In the genomic region with DNA sequence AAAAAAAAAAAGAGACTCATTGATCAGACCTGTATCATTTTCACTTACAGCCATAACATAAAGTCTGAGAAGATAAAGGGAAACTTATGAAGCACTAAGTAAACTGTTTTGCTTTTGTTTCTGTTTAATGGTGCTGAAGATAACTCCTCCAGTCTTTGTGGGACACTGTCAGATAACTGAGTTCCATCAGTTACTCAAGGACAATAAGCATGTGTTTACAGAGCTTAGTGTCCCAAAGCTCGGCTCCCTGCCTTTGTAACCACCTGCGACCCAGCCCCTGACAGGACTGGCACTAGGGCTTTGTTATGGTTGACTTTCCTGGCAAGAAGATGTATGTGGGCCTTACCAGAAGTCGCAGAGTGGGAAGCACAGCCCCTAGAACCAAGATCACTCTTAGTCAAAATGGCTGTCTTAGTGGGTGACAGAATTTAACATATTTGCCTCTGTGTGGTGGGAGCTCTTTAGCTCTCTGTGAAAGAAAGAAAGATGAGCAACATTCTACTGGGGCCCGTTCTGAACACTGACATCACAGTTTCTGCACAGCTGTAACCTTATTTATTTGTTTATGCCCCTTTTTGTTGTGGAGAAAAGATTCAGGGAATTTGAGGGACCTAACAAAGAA, we compare ENCODE assay signal across 16 cellular contexts.
A peak's percentile ranks its signal among the peaks of the same experiment; 100 is the strongest.
DNase-seq lines count a peak whose midpoint lies in the region; ATAC-seq and TF ChIP-seq lines count a peak whose summit lies in the region.
"Had no signal": no experiment of that assay in that cellular context is flagged by ENCODE, and none has a peak within 500 bp of the region (broad histone marks: within the 10 kb centered on the region; RNA-seq: fewer than 3 reads in every experiment).

No MANE protein-coding gene starts in this region.

- H4K91ac ChIP-seq in trophoblast cell (ENCODE audit: low read depth, low read length): no peak overlapping the region

- no peaks in the 10 kb centered on the region for H3K79me1 ChIP-seq in trophoblast cell (ENCODE audit: low read length)

- H3K79me2 ChIP-seq in trophoblast cell (ENCODE audit: control insufficient read depth, insufficient read depth, low read length, poor library complexity): no peaks in the 10 kb centered on the region

- no peak for TF ChIP-seq CTCF in endodermal cell (conservative IDR thresholded peaks at IDR 0.05)
- TF ChIP-seq CTCF in CD14-positive monocyte (IDR thresholded peaks at IDR 0.05): no peak

- H3K36me3 ChIP-seq in endodermal cell (ENCODE audit: control insufficient read depth, insufficient read depth, low read length) (no peaks in the 10 kb centered on the region), trophoblast cell (ENCODE audit: control insufficient read depth in 1 of 2, insufficient read depth in 2 of 2, low read length in 2 of 2) (no peaks in the 10 kb centered on the region)

- H3K18ac ChIP-seq in trophoblast cell (ENCODE audit: low read length): peak overlapping the region; percentile 61

- no peak overlapping the region for H2BK12ac ChIP-seq in trophoblast cell (ENCODE audit: low read length)

- H4K12ac ChIP-seq in trophoblast cell (ENCODE audit: low read depth, low read length): no peak overlapping the region

- H2AK5ac ChIP-seq in trophoblast cell (ENCODE audit: low read length): no peak overlapping the region

- H2BK5ac ChIP-seq in trophoblast cell (ENCODE audit: low read depth, low read length, poor library complexity): no peak overlapping the region

- H3K4me1 ChIP-seq in right cardiac atrium (ENCODE audit: control insufficient read depth, insufficient read depth, low read length) (peaks cover 6% of the 10 kb centered on the region), endodermal cell (ENCODE audit: control insufficient read depth, insufficient read depth, low read length) (peaks cover 14% of the 10 kb centered on the region), trophoblast cell (ENCODE audit: control insufficient read depth in 1 of 2, insufficient read depth in 2 of 2, low read length in 2 of 2) (peaks cover 3 to 4% of the 10 kb centered on the region in 2 experiments)
- H3K4me1 ChIP-seq: BLaER1 had no signal

- H3K4ac ChIP-seq in trophoblast cell (ENCODE audit: low read depth, low read length): no peak overlapping the region

- H3K9me3 Mint-ChIP-seq in endodermal cell: no peaks in the 10 kb centered on the region
- no peaks in the 10 kb centered on the region for H3K9me3 Mint-ChIP-seq in CD14-positive monocyte
- H3K9me3 Mint-ChIP-seq: CD8-positive, alpha-beta memory T cell had no signal

- no peaks in the 10 kb centered on the region for H3K27me3 ChIP-seq in right cardiac atrium (ENCODE audit: control insufficient read depth, insufficient read depth)
- H3K27me3 ChIP-seq in endodermal cell (ENCODE audit: control insufficient read depth, insufficient read depth, low read length, poor library complexity, severe bottlenecking): no peaks in the 10 kb centered on the region
- H3K27me3 ChIP-seq in trophoblast cell (ENCODE audit: insufficient read depth, low read length): no peaks in the 10 kb centered on the region
- H3K27me3 ChIP-seq: BLaER1 had no signal

- 85% methylated on average over 4 of the region's 4 CpGs for WGBS in right cardiac atrium
- WGBS in endodermal cell (ENCODE audit: insufficient coverage in 1 of 2, insufficient read length in 1 of 2), 2 experiments: 64 to 100% methylated on average over 1 to 4 of the region's 4 CpGs
- WGBS in trophoblast cell (ENCODE audit: extremely low coverage, insufficient coverage, insufficient read length): no CpG with 5 or more reads among the region's 4 CpGs

- no peak overlapping the region for H3K14ac ChIP-seq in trophoblast cell (ENCODE audit: low read length)

- intact Hi-C loops in right cardiac atrium (cut with DNase I) (no loop called here), cardiac septum (cut with DNase I) (no loop called here), CD14-positive monocyte (cut with micrococcal nuclease) (loop anchor here in 1 of 2 donors (10.0 kb wide), 1 partner anchor 62 kb away; no protein-coding TSS in a partner anchor)

- H3K4me3 ChIP-seq in right cardiac atrium (ENCODE audit: low read length): no peak overlapping the region
- peak overlapping the region; percentile 21 for H3K4me3 ChIP-seq in endodermal cell (ENCODE audit: low read length)
- H3K4me3 ChIP-seq in trophoblast cell (ENCODE audit: low read depth, low read length): no peak overlapping the region
- H3K4me3 ChIP-seq: BLaER1 had no signal

- H2BK120ac ChIP-seq in trophoblast cell (ENCODE audit: insufficient read depth, low read length, poor library complexity): no peak overlapping the region

- H3K27ac Mint-ChIP-seq in endodermal cell: no peak overlapping the region
- peak overlapping the region in 2 of 7 donors; percentile 30 to 57 for H3K27ac Mint-ChIP-seq in CD14-positive monocyte

- no peak overlapping the region for H3K4me2 ChIP-seq in trophoblast cell (ENCODE audit: low read length)
- H3K4me2 ChIP-seq: BLaER1 had no signal

- H3K4me1 Mint-ChIP-seq in endodermal cell: peaks cover 37% of the 10 kb centered on the region
- no peaks in the 10 kb centered on the region for H3K4me1 Mint-ChIP-seq in CD14-positive monocyte
- H3K4me1 Mint-ChIP-seq: CD8-positive, alpha-beta memory T cell had no signal

- H3K4me3 Mint-ChIP-seq in endodermal cell (no peak overlapping the region), CD14-positive monocyte (no peak overlapping the region)
- H3K4me3 Mint-ChIP-seq: CD8-positive, alpha-beta memory T cell had no signal

- H3K9ac ChIP-seq in endodermal cell (ENCODE audit: extremely low read depth, low read length, poor library complexity, severe bottlenecking) (no peak overlapping the region), trophoblast cell (ENCODE audit: low read length) (no peak overlapping the region)
- H3K9ac ChIP-seq: BLaER1, KMS-11 had no signal

- H3K27me3 Mint-ChIP-seq in endodermal cell (ENCODE audit: insufficient read depth) (no peaks in the 10 kb centered on the region), CD14-positive monocyte (ENCODE audit: low read depth in 3 of 3) (no peaks in the 10 kb centered on the region)

- H4K8ac ChIP-seq in trophoblast cell (ENCODE audit: low read depth, low read length): no peak overlapping the region

- no peak for DNase-seq in right cardiac atrium
- no peak for DNase-seq in cardiac septum (ENCODE audit: low spot score)
- DNase-seq in endodermal cell: no peak
- DNase-seq in trophoblast cell: no peak
- DNase-seq in CD14-positive monocyte (ENCODE audit: low spot score): no peak
- DNase-seq: CD8-positive, alpha-beta memory T cell; DND-41; NCI-H1436 treated with DMSO at 0.1 percent for 48 hours; NCI-H2029 treated with DMSO at 0.1 percent for 48 hours; NCI-H510A; NCI-H774; RPMI8226 had no signal

- ATAC-seq in right cardiac atrium (no peak), GM21723 (IDR thresholded peaks at IDR 0.05; ENCODE audit: unreplicated experiment) (no peak), GM21423 (IDR thresholded peaks at IDR 0.05; ENCODE audit: unreplicated experiment) (no peak)

- H3K36me3 Mint-ChIP-seq in endodermal cell (ENCODE audit: low read depth): peaks cover 2% of the 10 kb centered on the region
- peaks cover 77 to 82% of the 10 kb centered on the region in 2 donors for H3K36me3 Mint-ChIP-seq in CD14-positive monocyte

- no peak overlapping the region for H2AFZ ChIP-seq in trophoblast cell (ENCODE audit: insufficient read depth, low read length, poor library complexity)

- H3K9me3 ChIP-seq in right cardiac atrium (ENCODE audit: control insufficient read depth, low read length): no peaks in the 10 kb centered on the region
- H3K9me3 ChIP-seq in endodermal cell (ENCODE audit: control insufficient read depth, low read length): no peaks in the 10 kb centered on the region
- no peaks in the 10 kb centered on the region for H3K9me3 ChIP-seq in trophoblast cell (ENCODE audit: insufficient read depth, low read depth, low read length)
- H3K9me3 ChIP-seq: BLaER1 had no signal

- H3K27ac ChIP-seq in right cardiac atrium (ENCODE audit: low read length): peak overlapping the region; percentile 56
- H3K27ac ChIP-seq in endodermal cell (ENCODE audit: low read depth, low read length): no peak overlapping the region
- H3K27ac ChIP-seq in trophoblast cell (ENCODE audit: low read depth, low read length): no peak overlapping the region
- H3K27ac ChIP-seq: BLaER1, KMS-11 had no signal

- no peak overlapping the region for H3K23ac ChIP-seq in trophoblast cell (ENCODE audit: low read length)
